Comparison of ENCODE assay signal across 8 cellular contexts in genomic region chr20:33666293-33667244, GRCh38. TPM values are rescaled to one million over a fixed set of nuclear protein-coding genes. Genes with fewer than 3 reads are reported as not detected.
DNase-seq lines count a peak whose midpoint lies in the region; ATAC-seq and TF ChIP-seq lines count a peak whose summit lies in the region.

Gene ACTL10, plus strand, starts transcription at chr20:33666943. Its CDS starts 555 bp downstream, at chr20:33667498.

- H3K4me3 ChIP-seq in colonic mucosa: peak within 1 kb of the TSS; percentile 52

- DNase-seq in NCI-H2227 (lab: John Stamatoyannopoulos, UW; ENCODE audit: unreplicated experiment): peak; percentile 31
- no peak for DNase-seq in NCI-H2227 treated with DMSO at 0.1 percent for 48 hours (lab: John Stamatoyannopoulos, UW)
- peak; percentile 19 for DNase-seq in NCI-H2171 (lab: John Stamatoyannopoulos, UW)
- DNase-seq in activated CD4-positive, alpha-beta T cell treated with anti-CD3 and anti-CD28 coated beads for 48 hours: peak; percentile 92
- peak; percentile 99 for DNase-seq in colonic mucosa
- DNase-seq in kidney glomerular epithelial cell (lab: John Stamatoyannopoulos, UW): peak; percentile 96
- peak; percentile 77 to 85 for DNase-seq in stimulated activated CD4-positive, alpha-beta T cell treated with anti-CD3 and anti-CD28 coated beads, Interleukin-15, amount 100 ng/mL, for 48 hours (ENCODE audit: low read depth in 2 of 2)

- H3K36me3 ChIP-seq in colonic mucosa: no peaks in the 10 kb centered on the region

- no peaks in the 10 kb centered on the region for H3K27me3 ChIP-seq in colonic mucosa

- peak within 1 kb of the TSS; percentile 90 for H3K27ac ChIP-seq in colonic mucosa

- H3K4me1 ChIP-seq in colonic mucosa: peaks cover 17% of the 10 kb centered on the region

- ATAC-seq in HG03025 (IDR thresholded peaks at IDR 0.05; ENCODE audit: low FRiP score, unreplicated experiment): peak; percentile 65

- no peaks in the 10 kb centered on the region for H3K9me3 ChIP-seq in colonic mucosa

- TF ChIP-seq CTCF in colonic mucosa (IDR thresholded peaks at IDR 0.05): no peak

- H3K9ac ChIP-seq in colonic mucosa (ENCODE audit: low read depth in 2 of 2, low read length in 2 of 2): peak within 1 kb of the TSS; percentile 83 to 84

- intact Hi-C loops in colonic mucosa (cut with DNase I): no loop called here

RNA-seq across cellular contexts. Expression of gene ACTL10, which starts in this region (rescaled TPM):
- total RNA-seq in colonic mucosa: 1 to 10 TPM; 3.9 to 8.0 TPM
